9 cellular contexts compared by ENCODE assay signal in the genomic region with DNA sequence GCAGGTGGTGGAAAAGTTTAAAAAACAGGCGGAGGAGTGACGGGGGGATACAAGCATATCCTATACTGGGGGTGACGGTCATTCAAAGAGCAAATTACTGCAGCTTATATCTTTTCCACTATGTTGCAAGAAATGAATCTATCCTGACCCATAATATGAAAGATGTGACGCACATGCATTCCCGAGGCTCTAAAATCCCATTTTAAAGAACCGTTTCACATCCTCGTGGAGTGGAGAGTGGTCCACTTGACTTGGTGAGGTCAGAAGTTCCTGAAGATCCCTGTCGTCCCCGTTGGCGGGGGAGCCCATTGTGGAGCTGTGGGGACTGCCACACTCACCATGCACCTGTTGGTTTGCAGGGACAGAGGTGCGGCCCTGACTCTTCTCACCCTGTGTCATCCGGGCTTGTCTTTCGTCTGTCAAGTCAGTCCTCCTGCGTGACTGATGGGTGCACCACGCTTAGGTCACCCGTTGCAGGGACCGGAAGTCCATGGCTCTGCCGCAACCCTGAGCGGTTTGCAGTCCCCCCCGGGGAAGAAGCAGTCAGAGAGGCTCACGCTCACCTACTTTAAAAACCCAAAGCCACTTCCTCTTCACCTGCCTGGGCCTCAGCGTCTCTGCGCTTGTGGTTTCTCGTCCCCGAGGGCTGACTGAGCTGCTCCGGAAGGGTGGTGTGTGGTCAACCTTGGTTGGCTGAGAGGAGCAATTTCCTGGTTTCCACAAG. TPM values are rescaled to one million over a fixed set of nuclear protein-coding genes. Genes with fewer than 3 reads are reported as not detected.
DNase-seq lines count a peak whose midpoint lies in the region; ATAC-seq, FAIRE-seq and TF ChIP-seq lines count a peak whose summit lies in the region.
"Had no signal": no experiment of that assay in that cellular context is flagged by ENCODE, and none has a peak within 500 bp of the region (broad histone marks: within the 10 kb centered on the region; RNA-seq: fewer than 3 reads in every experiment).

No MANE protein-coding gene starts in this region.

- H3K27me3 ChIP-seq in KMS-11 (ENCODE audit: insufficient read depth, low read depth), result no peaks in the 10 kb centered on the region
- H3K27me3 ChIP-seq in esophagus squamous epithelium, result no peaks in the 10 kb centered on the region
- H3K27me3 ChIP-seq in HAP-1 (ENCODE audit: low read depth), result no peaks in the 10 kb centered on the region

- H3K4me2 ChIP-seq in KMS-11, result peak overlapping the region; percentile 100

- TF ChIP-seq POLR2A in esophagus squamous epithelium (IDR thresholded peaks at IDR 0.05) (peak in 1 of 4 donors; percentile 54), H54 (IDR thresholded peaks at IDR 0.05; ENCODE audit: low read depth, low read length) (no peak)

- no peaks in the 10 kb centered on the region for H4K20me1 ChIP-seq in KMS-11 (ENCODE audit: insufficient read depth)

- H3K79me2 ChIP-seq in KMS-11 (ENCODE audit: insufficient read depth, low read depth), result peaks cover 6% of the 10 kb centered on the region; the same call in 1 of the 2 replicates

- WGBS in esophagus squamous epithelium, 2 donors, result 68 to 74% methylated on average over 18 to 22 of the region's 26 CpGs

- intact Hi-C loops in activated CD4-positive, alpha-beta memory T cell treated with anti-CD3 and anti-CD28 coated beads for 36 hours (cut with micrococcal nuclease), result loop anchor here (1.0 to 5.0 kb wide), 7 partner anchors 23 to 1754 kb away; no protein-coding TSS in a partner anchor
- intact Hi-C loops in esophagus squamous epithelium (cut with DNase I), result loop anchor here (5.0 to 10.0 kb wide), 2 partner anchors 154 to 347 kb away; partner anchors contain the start of gene FNBP1

- H3K27ac ChIP-seq in KMS-11 (peak overlapping the region; percentile 92), esophagus squamous epithelium (peak overlapping the region; percentile 83 to 95 (median 90))

- TF ChIP-seq CTCF in KMS-11 (conservative IDR thresholded peaks at IDR 0.05; ENCODE audit: low read depth, low read length) (0 out of 2 replicates have a peak, but pooled peaks have one; percentile 5), esophagus squamous epithelium (IDR thresholded peaks at IDR 0.05) (no peak)

- no peak for FAIRE-seq in H54 (lab: Jason Lieb, UNC)
- FAIRE-seq: G401.6 had no signal

- H3K36me3 ChIP-seq in KMS-11 (ENCODE audit: insufficient read depth), result no peaks in the 10 kb centered on the region
- H3K36me3 ChIP-seq in esophagus squamous epithelium, result peaks cover 0 to 21% (median 0%) of the 10 kb centered on the region in 3 donors
- peaks cover 5% of the 10 kb centered on the region for H3K36me3 ChIP-seq in HAP-1 (replicated peaks)

- H3K36me3 Mint-ChIP-seq in activated CD4-positive, alpha-beta memory T cell treated with anti-CD3 and anti-CD28 coated beads for 36 hours, result peaks cover 48% of the 10 kb centered on the region

- H3K9me3 ChIP-seq in esophagus squamous epithelium, result no peaks in the 10 kb centered on the region
- no peaks in the 10 kb centered on the region for H3K9me3 ChIP-seq in HAP-1

- peak overlapping the region; percentile 97 for H3K27ac Mint-ChIP-seq in activated CD4-positive, alpha-beta memory T cell treated with anti-CD3 and anti-CD28 coated beads for 36 hours

- H3K9ac ChIP-seq in KMS-11, result peak overlapping the region; percentile 82

- peaks cover 5% of the 10 kb centered on the region for H3K9me3 Mint-ChIP-seq in activated CD4-positive, alpha-beta memory T cell treated with anti-CD3 and anti-CD28 coated beads for 36 hours

- H3K4me3 ChIP-seq in KMS-11 (IDR thresholded peaks at IDR 0.05; ENCODE audit: insufficient read depth, low read depth, low read length) (no peak overlapping the region), esophagus squamous epithelium (peak overlapping the region in 2 of 4 donors; percentile 21 to 32), HAP-1 (no peak overlapping the region)

- peak overlapping the region; percentile 41; the same call in 1 of the 2 replicates for H2AFZ ChIP-seq in KMS-11 (ENCODE audit: low read depth)

- peaks cover 61% of the 10 kb centered on the region for H3K4me1 ChIP-seq in KMS-11 (ENCODE audit: low read depth, poor library complexity, severe bottlenecking)
- H3K4me1 ChIP-seq in esophagus squamous epithelium, result peaks cover 43 to 94% (median 46%) of the 10 kb centered on the region in 3 donors
- H3K4me1 ChIP-seq in HAP-1, result peaks cover 15% of the 10 kb centered on the region

- peak; percentile 48 for ATAC-seq in GM21526 (IDR thresholded peaks at IDR 0.05; ENCODE audit: low FRiP score, unreplicated experiment)

- no peaks in the 10 kb centered on the region for H3K27me3 Mint-ChIP-seq in activated CD4-positive, alpha-beta memory T cell treated with anti-CD3 and anti-CD28 coated beads for 36 hours

- POLR2A ChIA-PET in activated CD4-positive, alpha-beta memory T cell treated with anti-CD3 and anti-CD28 coated beads for 36 hours (lab: Charles Lee), result interaction anchor here (0.8 to 4.7 kb wide), 21 partner anchors 18 to 165 kb away, joined by 3 to 76 read pairs (median 8); partner anchors contain the start of genes C9orf78, FNBP1 and GPR107

- DNase-seq in DMS53 treated with DMSO at 0.1 percent for 48 hours (lab: John Stamatoyannopoulos, UW; ENCODE audit: unreplicated experiment) (peak; percentile 60), esophagus squamous epithelium (lab: John Stamatoyannopoulos, UW) (peak; percentile 53), HAP-1 (ENCODE audit: low spot score in 2 of 2) (no peak), H54 (ENCODE audit: insufficient read length, low spot score) (no peak)
- peak; percentile 98 for DNase-seq in activated CD4-positive, alpha-beta memory T cell treated with anti-CD3 and anti-CD28 coated beads for 36 hours
- DNase-seq in stimulated activated CD4-positive, alpha-beta T cell treated with anti-CD3 and anti-CD28 coated beads, Interleukin-4, amount 100 ng/mL, for 24 hours, result peak; percentile 93

- in situ Hi-C loops in HAP-1 (cut with MboI; ENCODE audit: low sequenced_read_pairs), result no loop called here

- peaks cover 76% of the 10 kb centered on the region for H3K4me1 Mint-ChIP-seq in activated CD4-positive, alpha-beta memory T cell treated with anti-CD3 and anti-CD28 coated beads for 36 hours (ENCODE audit: low read depth)

- H3K4me3 Mint-ChIP-seq in activated CD4-positive, alpha-beta memory T cell treated with anti-CD3 and anti-CD28 coated beads for 36 hours, result peak overlapping the region; percentile 93

- CTCF ChIA-PET in activated CD4-positive, alpha-beta memory T cell treated with anti-CD3 and anti-CD28 coated beads for 36 hours (lab: Charles Lee), result interaction anchor here (0.7 to 1.4 kb wide), 4 partner anchors 32 to 146 kb away, joined by 3 to 4 read pairs (median 3); no protein-coding TSS in a partner anchor

RNA-seq across cellular contexts. Expression of gene USP20, which starts 53.0 kb away (rescaled TPM):
- 10 to 100 TPM; 51.6 to 55.3 TPM for total RNA-seq in activated CD4-positive, alpha-beta memory T cell treated with anti-CD3 and anti-CD28 coated beads for 36 hours
- 10 to 100 TPM; 12.3 to 19.7 (median 13.6) TPM for total RNA-seq in esophagus squamous epithelium

RNA-seq across cellular contexts. Expression of gene C9orf78, which starts 53.2 kb away (rescaled TPM):
- 10 to 100 TPM; 43.6 to 47.0 TPM for total RNA-seq in activated CD4-positive, alpha-beta memory T cell treated with anti-CD3 and anti-CD28 coated beads for 36 hours
- 10 to 100 TPM; 31.2 to 92.3 (median 51.5) TPM for total RNA-seq in esophagus squamous epithelium

Comparison
In these comparisons a context has a peak if more than half of its experiments do, and no peak if none do; other contexts are left out.
1. DNase-seq: peak in DMS53 treated with DMSO at 0.1 percent for 48 hours (single experiment), activated CD4-positive, alpha-beta memory T cell treated with anti-CD3 and anti-CD28 coated beads for 36 hours (single experiment), esophagus squamous epithelium (single experiment) and stimulated activated CD4-positive, alpha-beta T cell treated with anti-CD3 and anti-CD28 coated beads, Interleukin-4, amount 100 ng/mL, for 24 hours (single experiment); none in HAP-1 (0 of 2) and H54 (single experiment).